1 cellular context compared by ENCODE assay signal in genomic region chr19:30817965-30818364, GRCh38.
TF ChIP-seq lines count a peak whose summit lies in the region.

No MANE protein-coding gene starts in this region.

TF ChIP-seq in HepG2, 621 proteins besides CTCF, POLR2A, EP300 and RAD21 (continued from another document and continues in another):
- TF ChIP-seq SMAD1 (CRISPR knock-in tag; IDR thresholded peaks at IDR 0.05; ENCODE audit: borderline replicate concordance, low read depth): no peak
- TF ChIP-seq KAT2B (IDR thresholded peaks at IDR 0.05; ENCODE audit: borderline replicate concordance, low read depth, low read length): no peak
- TF ChIP-seq HIVEP1 (CRISPR knock-in tag; IDR thresholded peaks at IDR 0.05): no peak
- no peak for TF ChIP-seq SNAI1 (CRISPR knock-in tag; IDR thresholded peaks at IDR 0.05; ENCODE audit: borderline replicate concordance)
- no peak for TF ChIP-seq CERS6 (CRISPR knock-in tag; IDR thresholded peaks at IDR 0.05)
- no peak for TF ChIP-seq ZNF451 (CRISPR knock-in tag; IDR thresholded peaks at IDR 0.05)
- no peak for TF ChIP-seq ZEB1 (IDR thresholded peaks at IDR 0.05; ENCODE audit: insufficient replicate concordance, low read depth)
- no peak for TF ChIP-seq ZNF318 (CRISPR knock-in tag; IDR thresholded peaks at IDR 0.05)
- TF ChIP-seq DPF2 (CRISPR knock-in tag; IDR thresholded peaks at IDR 0.05; ENCODE audit: borderline replicate concordance, low read depth): 0 out of 2 replicates have a peak, but pooled peaks have one; percentile 28
- TF ChIP-seq ZNF530 (CRISPR knock-in tag; IDR thresholded peaks at IDR 0.05; ENCODE audit: low read depth): no peak
- peak; percentile 82; the same call in 1 of the 2 replicates for TF ChIP-seq AHDC1 (CRISPR knock-in tag; IDR thresholded peaks at IDR 0.05; ENCODE audit: borderline replicate concordance)
- 0 out of 2 replicates have a peak, but pooled peaks have one; percentile 20 for TF ChIP-seq ARNTL (CRISPR knock-in tag; IDR thresholded peaks at IDR 0.05)
- no peak for TF ChIP-seq ZNF367 (CRISPR knock-in tag; IDR thresholded peaks at IDR 0.05; ENCODE audit: borderline replicate concordance)
- no peak for TF ChIP-seq ZNF207 (IDR thresholded peaks at IDR 0.05; ENCODE audit: borderline replicate concordance)
- TF ChIP-seq TRIM24 (CRISPR knock-in tag; IDR thresholded peaks at IDR 0.05): 0 out of 2 replicates have a peak, but pooled peaks have one; percentile 21
- peak; percentile 66; the same call in 1 of the 2 replicates for TF ChIP-seq ZNF264 (CRISPR knock-in tag; IDR thresholded peaks at IDR 0.05)
- no peak for TF ChIP-seq TBX2 (CRISPR knock-in tag; IDR thresholded peaks at IDR 0.05; ENCODE audit: borderline replicate concordance)
- no peak for TF ChIP-seq MAFG (CRISPR knock-in tag; IDR thresholded peaks at IDR 0.05)
- TF ChIP-seq FOXJ3 (CRISPR knock-in tag; IDR thresholded peaks at IDR 0.05; ENCODE audit: borderline replicate concordance): peak; percentile 53; the same call in 1 of the 2 replicates
- 0 out of 2 replicates have a peak, but pooled peaks have one; percentile 50 for TF ChIP-seq BRCA1 (CRISPR knock-in tag; IDR thresholded peaks at IDR 0.05)
- TF ChIP-seq CREM (IDR thresholded peaks at IDR 0.05): peak; percentile 39; the same call in 1 of the 2 replicates
- TF ChIP-seq CREM (CRISPR knock-in tag; IDR thresholded peaks at IDR 0.05): no peak
- TF ChIP-seq SOX6 (IDR thresholded peaks at IDR 0.05): no peak
- TF ChIP-seq SOX6 (CRISPR knock-in tag; IDR thresholded peaks at IDR 0.05): 0 out of 2 replicates have a peak, but pooled peaks have one; percentile 11
- no peak for TF ChIP-seq DNMT1 (CRISPR knock-in tag; IDR thresholded peaks at IDR 0.05)
- TF ChIP-seq HOXA3 (CRISPR knock-in tag; IDR thresholded peaks at IDR 0.05): peak; percentile 37; the same call in 1 of the 2 replicates
- TF ChIP-seq SALL1 (CRISPR knock-in tag; IDR thresholded peaks at IDR 0.05): peak; percentile 49; the same call in 1 of the 2 replicates
- TF ChIP-seq ZNF749 (CRISPR knock-in tag; IDR thresholded peaks at IDR 0.05; ENCODE audit: borderline replicate concordance): no peak
- TF ChIP-seq ZNF280D (CRISPR knock-in tag; IDR thresholded peaks at IDR 0.05): peak; percentile 80
- peak; percentile 64 for TF ChIP-seq GATAD2A (CRISPR knock-in tag; IDR thresholded peaks at IDR 0.05)
- peak; percentile 37; the same call in 1 of the 2 replicates for TF ChIP-seq ZMYM3 (CRISPR knock-in tag; IDR thresholded peaks at IDR 0.05)
- TF ChIP-seq ZNF644 (CRISPR knock-in tag; IDR thresholded peaks at IDR 0.05; ENCODE audit: low read depth): peak; percentile 70
- TF ChIP-seq ZNF496 (CRISPR knock-in tag; IDR thresholded peaks at IDR 0.05; ENCODE audit: insufficient replicate concordance): no peak
- no peak for TF ChIP-seq TSC22D2 (CRISPR knock-in tag; IDR thresholded peaks at IDR 0.05; ENCODE audit: borderline replicate concordance)
- TF ChIP-seq MED1 (CRISPR knock-in tag; IDR thresholded peaks at IDR 0.05): peak; percentile 78
- TF ChIP-seq CBFB (CRISPR knock-in tag; IDR thresholded peaks at IDR 0.05): no peak
- 0 out of 2 replicates have a peak, but pooled peaks have one; percentile 27 for TF ChIP-seq ZBTB43 (CRISPR knock-in tag; conservative IDR thresholded peaks at IDR 0.05)
- no peak for TF ChIP-seq ZNF589 (CRISPR knock-in tag; conservative IDR thresholded peaks at IDR 0.05)
- TF ChIP-seq ELF3 (CRISPR knock-in tag; IDR thresholded peaks at IDR 0.05): no peak
- peak; percentile 28; the same call in 1 of the 2 replicates for TF ChIP-seq HDAC2 (CRISPR knock-in tag; IDR thresholded peaks at IDR 0.05)
- peak; percentile 69 for TF ChIP-seq FOXP4 (CRISPR knock-in tag; IDR thresholded peaks at IDR 0.05)
